9 cellular contexts compared by ENCODE assay signal in genomic region chr1:116853680-116854191, GRCh38. TPM values are rescaled to one million over a fixed set of nuclear protein-coding genes. Genes with fewer than 3 reads are reported as not detected.
DNase-seq lines count a peak whose midpoint lies in the region; ATAC-seq and TF ChIP-seq lines count a peak whose summit lies in the region.
"Had no signal": no experiment of that assay in that cellular context is flagged by ENCODE, and none has a peak within 500 bp of the region (broad histone marks: within the 10 kb centered on the region; RNA-seq: fewer than 3 reads in every experiment).

No MANE protein-coding gene starts in this region.

- H3K4me1 ChIP-seq in colonic mucosa: no peaks in the 10 kb centered on the region

- peak overlapping the region; percentile 57 for H3K27ac ChIP-seq in colonic mucosa
- H3K27ac ChIP-seq: thoracic aorta had no signal

- ATAC-seq in HG02588 (IDR thresholded peaks at IDR 0.05; ENCODE audit: unreplicated experiment) (no peak), GM18505 (IDR thresholded peaks at IDR 0.05; ENCODE audit: unreplicated experiment) (no peak), GM19455 (IDR thresholded peaks at IDR 0.05; ENCODE audit: unreplicated experiment) (no peak)

- H3K27me3 ChIP-seq in colonic mucosa: no peaks in the 10 kb centered on the region

- DNase-seq in activated naive CD4-positive, alpha-beta T cell treated with anti-CD3 and anti-CD28 coated beads for 36 hours: peak; percentile 45
- DNase-seq in activated naive CD4-positive, alpha-beta T cell (lab: John Stamatoyannopoulos, UW): no peak
- DNase-seq in NCI-H774 (lab: John Stamatoyannopoulos, UW) (peak; percentile 81), colonic mucosa (peak; percentile 75), nephron progenitor cell (no peak)

- intact Hi-C loops in activated naive CD4-positive, alpha-beta T cell treated with anti-CD3 and anti-CD28 coated beads for 36 hours (cut with micrococcal nuclease): loop anchor here (1.0 kb wide), 2 partner anchors 26 to 202 kb away; no protein-coding TSS in a partner anchor
- intact Hi-C loops in colonic mucosa (cut with DNase I): loop anchor here (10.0 kb wide), 1 partner anchor 201 kb away; no protein-coding TSS in a partner anchor

- no peaks in the 10 kb centered on the region for H3K9me3 ChIP-seq in colonic mucosa
- H3K9me3 ChIP-seq: thoracic aorta had no signal

- no peaks in the 10 kb centered on the region for H3K9me3 Mint-ChIP-seq in activated naive CD4-positive, alpha-beta T cell treated with anti-CD3 and anti-CD28 coated beads for 36 hours
- no peaks in the 10 kb centered on the region for H3K9me3 Mint-ChIP-seq in nephron progenitor cell

- CTCF ChIA-PET in activated naive CD4-positive, alpha-beta T cell treated with anti-CD3 and anti-CD28 coated beads for 36 hours (lab: Charles Lee): interaction anchor here (0.7 to 2.1 kb wide), 14 partner anchors 18 to 275 kb away, joined by 3 to 11 read pairs (median 4); no protein-coding TSS in a partner anchor

- H3K36me3 ChIP-seq in colonic mucosa: no peaks in the 10 kb centered on the region
- H3K36me3 ChIP-seq: thoracic aorta had no signal

- TF ChIP-seq POLR2A in GM18505 (IDR thresholded peaks at IDR 0.05; ENCODE audit: borderline replicate concordance, extremely low read depth, insufficient read depth, insufficient read length): no peak

- no peaks in the 10 kb centered on the region for H3K27me3 Mint-ChIP-seq in activated naive CD4-positive, alpha-beta T cell treated with anti-CD3 and anti-CD28 coated beads for 36 hours (ENCODE audit: low read depth)
- no peaks in the 10 kb centered on the region for H3K27me3 Mint-ChIP-seq in nephron progenitor cell (ENCODE audit: low read depth, poor library complexity)

- no peak overlapping the region for H3K4me3 Mint-ChIP-seq in activated naive CD4-positive, alpha-beta T cell treated with anti-CD3 and anti-CD28 coated beads for 36 hours
- peak overlapping the region; percentile 69 for H3K4me3 Mint-ChIP-seq in nephron progenitor cell

- H3K4me1 Mint-ChIP-seq in activated naive CD4-positive, alpha-beta T cell treated with anti-CD3 and anti-CD28 coated beads for 36 hours (ENCODE audit: low read depth): peaks cover 37% of the 10 kb centered on the region
- peaks cover 92% of the 10 kb centered on the region for H3K4me1 Mint-ChIP-seq in nephron progenitor cell

- no peak for TF ChIP-seq CTCF in colonic mucosa (IDR thresholded peaks at IDR 0.05)
- TF ChIP-seq CTCF in nephron progenitor cell (IDR thresholded peaks at IDR 0.05): no peak

- no peaks in the 10 kb centered on the region for H3K36me3 Mint-ChIP-seq in activated naive CD4-positive, alpha-beta T cell treated with anti-CD3 and anti-CD28 coated beads for 36 hours (ENCODE audit: low read depth)
- no peaks in the 10 kb centered on the region for H3K36me3 Mint-ChIP-seq in nephron progenitor cell (ENCODE audit: low read depth)

- no peak overlapping the region for H3K4me3 ChIP-seq in colonic mucosa
- H3K4me3 ChIP-seq: thoracic aorta had no signal

- no peak overlapping the region for H3K9ac ChIP-seq in colonic mucosa (ENCODE audit: low read depth in 2 of 2, low read length in 2 of 2)

- peak overlapping the region; percentile 60 for H3K27ac Mint-ChIP-seq in activated naive CD4-positive, alpha-beta T cell treated with anti-CD3 and anti-CD28 coated beads for 36 hours
- peak overlapping the region; percentile 94 for H3K27ac Mint-ChIP-seq in nephron progenitor cell

RNA-seq across cellular contexts. Expression of gene PTGFRN, which starts 56.0 kb away (rescaled TPM):
- 10 to 100 TPM; 24.0 to 28.0 TPM for total RNA-seq in activated naive CD4-positive, alpha-beta T cell treated with anti-CD3 and anti-CD28 coated beads for 36 hours
- total RNA-seq in colonic mucosa: 10 to 100 TPM; 94.9 TPM

Comparison
In these comparisons a context has a peak if more than half of its experiments do, and no peak if none do; other contexts are left out.
1. DNase-seq: peak in activated naive CD4-positive, alpha-beta T cell treated with anti-CD3 and anti-CD28 coated beads for 36 hours (single experiment), NCI-H774 (single experiment) and colonic mucosa (single experiment); none in activated naive CD4-positive, alpha-beta T cell (0 of 4) and nephron progenitor cell (single experiment).